In the genomic region with DNA sequence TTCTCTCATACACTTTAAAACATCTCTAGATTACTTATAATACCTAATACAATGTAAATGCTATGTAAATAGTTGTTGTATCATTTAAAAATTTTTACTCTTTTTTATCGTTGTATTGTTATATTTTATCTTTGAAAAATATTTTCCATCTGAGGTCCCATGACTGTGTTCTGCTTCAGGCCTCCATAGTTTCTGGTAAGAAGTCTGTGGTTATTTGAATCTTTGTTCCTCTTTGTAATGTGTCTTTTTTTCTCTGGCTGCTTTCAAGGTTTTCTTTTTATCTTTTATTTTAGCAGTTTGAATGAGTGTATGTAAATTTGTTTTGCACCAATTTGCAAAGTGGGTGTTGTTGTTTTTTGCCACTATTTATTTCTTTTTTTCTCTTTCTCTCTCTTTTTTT, we compare ENCODE assay signal across 20 cellular contexts.
"Had no signal": no experiment of that assay in that cellular context is flagged by ENCODE, and none has a peak within 500 bp of the region (broad histone marks: within the 10 kb centered on the region; RNA-seq: fewer than 3 reads in every experiment).

No MANE protein-coding gene starts in this region.

- H3K4me3 Mint-ChIP-seq: activated CD8-positive, alpha-beta T cell treated with anti-CD3 and anti-CD28 coated beads, Interleukin-2, amount 10 ng/mL, durations not matched to agents 7 days and 5 days; activated naive CD8-positive, alpha-beta T cell treated with anti-CD3 and anti-CD28 coated beads, Interleukin-2, amount 50 U/mL, for 24 hours; activated T-helper 1 cell treated with anti-CD3 and anti-CD28 coated beads, Interleukin-12 subunit alpha, Interleukin-12 subunit beta, Interleukin-2, Interleukin-4 antibody, amounts not matched to agents 30 ng/mL and 10 ng/mL and 1 ng/mL, durations not matched to agents 14 hours and 24 hours and 36 hours; nephron progenitor cell; T-helper 17 cell had no signal

- H3K4me1 ChIP-seq: foreskin keratinocyte, suprapubic skin, upper lobe of right lung had no signal

- H3K36me3 ChIP-seq: cardiac muscle cell, heart right ventricle, sigmoid colon, suprapubic skin, upper lobe of right lung had no signal

- H3K27ac Mint-ChIP-seq: activated CD8-positive, alpha-beta T cell treated with anti-CD3 and anti-CD28 coated beads, Interleukin-2, amount 10 ng/mL, durations not matched to agents 7 days and 5 days; activated naive CD8-positive, alpha-beta T cell treated with anti-CD3 and anti-CD28 coated beads, Interleukin-2, amount 50 U/mL, for 24 hours; activated T-helper 1 cell treated with anti-CD3 and anti-CD28 coated beads, Interleukin-12 subunit alpha, Interleukin-12 subunit beta, Interleukin-2, Interleukin-4 antibody, amounts not matched to agents 30 ng/mL and 10 ng/mL and 1 ng/mL, durations not matched to agents 14 hours and 24 hours and 36 hours; nephron progenitor cell; T-helper 17 cell had no signal

- FAIRE-seq: astrocyte, endothelial cell of umbilical vein, islet of Langerhans had no signal

- H3K27me3 Mint-ChIP-seq: activated naive CD8-positive, alpha-beta T cell treated with anti-CD3 and anti-CD28 coated beads, Interleukin-2, amount 50 U/mL, for 24 hours; T-helper 17 cell had no signal

- H3K9me3 ChIP-seq: sigmoid colon, suprapubic skin, upper lobe of right lung had no signal

- DNase-seq: activated CD4-positive, alpha-beta T cell treated with anti-CD3 and anti-CD28 coated beads for 4 hours; activated CD8-positive, alpha-beta memory T cell treated with anti-CD3 and anti-CD28 coated beads, Interleukin-2, amount 50 U/mL, for 48 hours; activated CD8-positive, alpha-beta T cell treated with anti-CD3 and anti-CD28 coated beads, Interleukin-2, amount 10 ng/mL, durations not matched to agents 7 days and 5 days; activated naive CD4-positive, alpha-beta T cell; activated naive CD8-positive, alpha-beta T cell treated with anti-CD3 and anti-CD28 coated beads, Interleukin-2, amount 50 U/mL, for 24 hours; foreskin keratinocyte; heart right ventricle; nephron progenitor cell; stimulated activated CD4-positive, alpha-beta T cell treated with anti-CD3 and anti-CD28 coated beads, Interleukin-2, amount 100 ng/mL, for 24 hours; stimulated activated naive CD4-positive, alpha-beta T cell treated with Interleukin-2 at 50 U/mL for 16 hours; T-helper 17 cell; upper lobe of right lung had no signal

- H3K27me3 ChIP-seq: cardiac muscle cell, foreskin keratinocyte, heart right ventricle, sigmoid colon, suprapubic skin, upper lobe of right lung had no signal

- H3K27ac ChIP-seq: cardiac muscle cell, foreskin keratinocyte, heart right ventricle, suprapubic skin, upper lobe of right lung, VCaP had no signal

- H3K4me3 ChIP-seq: cardiac muscle cell, heart right ventricle, sigmoid colon, suprapubic skin, upper lobe of right lung had no signal
